In the genomic region with DNA sequence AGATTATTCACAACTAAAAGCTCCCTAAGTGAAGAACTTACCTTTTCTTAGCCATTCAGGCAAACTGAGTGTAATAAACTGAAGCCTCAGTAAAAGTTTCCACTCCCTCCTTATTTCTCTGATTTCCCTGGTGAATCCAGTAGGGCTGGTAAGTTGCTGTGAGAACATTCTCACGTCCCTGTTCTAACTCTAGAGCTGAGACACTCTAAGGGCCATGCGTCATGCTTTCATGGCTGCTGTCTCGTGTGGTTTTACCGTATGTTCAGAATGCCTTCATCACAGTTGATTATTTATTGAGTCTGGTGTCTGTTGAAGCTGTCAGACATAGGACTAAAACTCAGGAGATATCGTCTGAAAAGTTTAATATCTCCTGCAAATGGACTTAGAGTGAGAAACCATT, we compare ENCODE assay signal across 2 cellular contexts.
TF ChIP-seq lines count a peak whose summit lies in the region.

No MANE protein-coding gene starts in this region.

TF ChIP-seq in IMR-90, 13 proteins besides CTCF, POLR2A, EP300 and RAD21:
- no peak for TF ChIP-seq FOS (IDR thresholded peaks at IDR 0.05; ENCODE audit: low read depth, low read length)
- TF ChIP-seq BHLHE40 (IDR thresholded peaks at IDR 0.05; ENCODE audit: low read depth, low read length): no peak
- TF ChIP-seq CEBPB (IDR thresholded peaks at IDR 0.05; ENCODE audit: low read depth, low read length): no peak
- TF ChIP-seq, protein P1, sequence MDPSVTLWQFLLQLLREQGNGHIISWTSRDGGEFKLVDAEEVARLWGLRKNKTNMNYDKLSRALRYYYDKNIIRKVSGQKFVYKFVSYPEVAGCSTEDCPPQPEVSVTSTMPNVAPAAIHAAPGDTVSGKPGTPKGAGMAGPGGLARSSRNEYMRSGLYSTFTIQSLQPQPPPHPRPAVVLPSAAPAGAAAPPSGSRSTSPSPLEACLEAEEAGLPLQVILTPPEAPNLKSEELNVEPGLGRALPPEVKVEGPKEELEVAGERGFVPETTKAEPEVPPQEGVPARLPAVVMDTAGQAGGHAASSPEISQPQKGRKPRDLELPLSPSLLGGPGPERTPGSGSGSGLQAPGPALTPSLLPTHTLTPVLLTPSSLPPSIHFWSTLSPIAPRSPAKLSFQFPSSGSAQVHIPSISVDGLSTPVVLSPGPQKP (IDR thresholded peaks at IDR 0.05; ENCODE audit: borderline replicate concordance, low read depth, low read length): no peak
- no peak for TF ChIP-seq RCOR1 (IDR thresholded peaks at IDR 0.05; ENCODE audit: insufficient replicate concordance, low read length)
- TF ChIP-seq, protein P2, sequence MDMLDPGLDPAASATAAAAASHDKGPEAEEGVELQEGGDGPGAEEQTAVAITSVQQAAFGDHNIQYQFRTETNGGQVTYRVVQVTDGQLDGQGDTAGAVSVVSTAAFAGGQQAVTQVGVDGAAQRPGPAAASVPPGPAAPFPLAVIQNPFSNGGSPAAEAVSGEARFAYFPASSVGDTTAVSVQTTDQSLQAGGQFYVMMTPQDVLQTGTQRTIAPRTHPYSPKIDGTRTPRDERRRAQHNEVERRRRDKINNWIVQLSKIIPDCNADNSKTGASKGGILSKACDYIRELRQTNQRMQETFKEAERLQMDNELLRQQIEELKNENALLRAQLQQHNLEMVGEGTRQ (IDR thresholded peaks at IDR 0.05; ENCODE audit: low read depth, low read length): no peak
- TF ChIP-seq CHD1 (IDR thresholded peaks at IDR 0.05; ENCODE audit: low read depth, low read length): no peak
- no peak for TF ChIP-seq MAZ (IDR thresholded peaks at IDR 0.05; ENCODE audit: borderline replicate concordance, low read depth, low read length)
- no peak for TF ChIP-seq RFX5 (IDR thresholded peaks at IDR 0.05; ENCODE audit: low read depth, low read length)
- TF ChIP-seq MXI1 (IDR thresholded peaks at IDR 0.05; ENCODE audit: borderline replicate concordance, low read depth, low read length): no peak
- no peak for TF ChIP-seq MAFK (IDR thresholded peaks at IDR 0.05; ENCODE audit: low read depth, low read length)
- TF ChIP-seq NFE2L2 (IDR thresholded peaks at IDR 0.05; ENCODE audit: low read depth, low read length): no peak

TF ChIP-seq in WTC11, 78 proteins besides CTCF, POLR2A, EP300 and RAD21:
- TF ChIP-seq, protein P3, sequence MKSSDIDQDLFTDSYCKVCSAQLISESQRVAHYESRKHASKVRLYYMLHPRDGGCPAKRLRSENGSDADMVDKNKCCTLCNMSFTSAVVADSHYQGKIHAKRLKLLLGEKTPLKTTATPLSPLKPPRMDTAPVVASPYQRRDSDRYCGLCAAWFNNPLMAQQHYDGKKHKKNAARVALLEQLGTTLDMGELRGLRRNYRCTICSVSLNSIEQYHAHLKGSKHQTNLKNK (CRISPR knock-in tag; IDR thresholded peaks at IDR 0.05): no peak
- TF ChIP-seq ATF1 (CRISPR knock-in tag; IDR thresholded peaks at IDR 0.05): no peak
- TF ChIP-seq, protein P4, sequence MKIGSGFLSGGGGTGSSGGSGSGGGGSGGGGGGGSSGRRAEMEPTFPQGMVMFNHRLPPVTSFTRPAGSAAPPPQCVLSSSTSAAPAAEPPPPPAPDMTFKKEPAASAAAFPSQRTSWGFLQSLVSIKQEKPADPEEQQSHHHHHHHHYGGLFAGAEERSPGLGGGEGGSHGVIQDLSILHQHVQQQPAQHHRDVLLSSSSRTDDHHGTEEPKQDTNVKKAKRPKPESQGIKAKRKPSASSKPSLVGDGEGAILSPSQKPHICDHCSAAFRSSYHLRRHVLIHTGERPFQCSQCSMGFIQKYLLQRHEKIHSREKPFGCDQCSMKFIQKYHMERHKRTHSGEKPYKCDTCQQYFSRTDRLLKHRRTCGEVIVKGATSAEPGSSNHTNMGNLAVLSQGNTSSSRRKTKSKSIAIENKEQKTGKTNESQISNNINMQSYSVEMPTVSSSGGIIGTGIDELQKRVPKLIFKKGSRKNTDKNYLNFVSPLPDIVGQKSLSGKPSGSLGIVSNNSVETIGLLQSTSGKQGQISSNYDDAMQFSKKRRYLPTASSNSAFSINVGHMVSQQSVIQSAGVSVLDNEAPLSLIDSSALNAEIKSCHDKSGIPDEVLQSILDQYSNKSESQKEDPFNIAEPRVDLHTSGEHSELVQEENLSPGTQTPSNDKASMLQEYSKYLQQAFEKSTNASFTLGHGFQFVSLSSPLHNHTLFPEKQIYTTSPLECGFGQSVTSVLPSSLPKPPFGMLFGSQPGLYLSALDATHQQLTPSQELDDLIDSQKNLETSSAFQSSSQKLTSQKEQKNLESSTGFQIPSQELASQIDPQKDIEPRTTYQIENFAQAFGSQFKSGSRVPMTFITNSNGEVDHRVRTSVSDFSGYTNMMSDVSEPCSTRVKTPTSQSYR (CRISPR knock-in tag; IDR thresholded peaks at IDR 0.05): no peak
